ENCODE assay signal across 1 cellular context in genomic region chr17:55201609-55201932, GRCh38.
TF ChIP-seq lines count a peak whose summit lies in the region.

No MANE protein-coding gene starts in this region.

TF ChIP-seq in HepG2, 621 proteins besides CTCF, POLR2A, EP300 and RAD21 (continued from another document):
- TF ChIP-seq, protein P1, sequence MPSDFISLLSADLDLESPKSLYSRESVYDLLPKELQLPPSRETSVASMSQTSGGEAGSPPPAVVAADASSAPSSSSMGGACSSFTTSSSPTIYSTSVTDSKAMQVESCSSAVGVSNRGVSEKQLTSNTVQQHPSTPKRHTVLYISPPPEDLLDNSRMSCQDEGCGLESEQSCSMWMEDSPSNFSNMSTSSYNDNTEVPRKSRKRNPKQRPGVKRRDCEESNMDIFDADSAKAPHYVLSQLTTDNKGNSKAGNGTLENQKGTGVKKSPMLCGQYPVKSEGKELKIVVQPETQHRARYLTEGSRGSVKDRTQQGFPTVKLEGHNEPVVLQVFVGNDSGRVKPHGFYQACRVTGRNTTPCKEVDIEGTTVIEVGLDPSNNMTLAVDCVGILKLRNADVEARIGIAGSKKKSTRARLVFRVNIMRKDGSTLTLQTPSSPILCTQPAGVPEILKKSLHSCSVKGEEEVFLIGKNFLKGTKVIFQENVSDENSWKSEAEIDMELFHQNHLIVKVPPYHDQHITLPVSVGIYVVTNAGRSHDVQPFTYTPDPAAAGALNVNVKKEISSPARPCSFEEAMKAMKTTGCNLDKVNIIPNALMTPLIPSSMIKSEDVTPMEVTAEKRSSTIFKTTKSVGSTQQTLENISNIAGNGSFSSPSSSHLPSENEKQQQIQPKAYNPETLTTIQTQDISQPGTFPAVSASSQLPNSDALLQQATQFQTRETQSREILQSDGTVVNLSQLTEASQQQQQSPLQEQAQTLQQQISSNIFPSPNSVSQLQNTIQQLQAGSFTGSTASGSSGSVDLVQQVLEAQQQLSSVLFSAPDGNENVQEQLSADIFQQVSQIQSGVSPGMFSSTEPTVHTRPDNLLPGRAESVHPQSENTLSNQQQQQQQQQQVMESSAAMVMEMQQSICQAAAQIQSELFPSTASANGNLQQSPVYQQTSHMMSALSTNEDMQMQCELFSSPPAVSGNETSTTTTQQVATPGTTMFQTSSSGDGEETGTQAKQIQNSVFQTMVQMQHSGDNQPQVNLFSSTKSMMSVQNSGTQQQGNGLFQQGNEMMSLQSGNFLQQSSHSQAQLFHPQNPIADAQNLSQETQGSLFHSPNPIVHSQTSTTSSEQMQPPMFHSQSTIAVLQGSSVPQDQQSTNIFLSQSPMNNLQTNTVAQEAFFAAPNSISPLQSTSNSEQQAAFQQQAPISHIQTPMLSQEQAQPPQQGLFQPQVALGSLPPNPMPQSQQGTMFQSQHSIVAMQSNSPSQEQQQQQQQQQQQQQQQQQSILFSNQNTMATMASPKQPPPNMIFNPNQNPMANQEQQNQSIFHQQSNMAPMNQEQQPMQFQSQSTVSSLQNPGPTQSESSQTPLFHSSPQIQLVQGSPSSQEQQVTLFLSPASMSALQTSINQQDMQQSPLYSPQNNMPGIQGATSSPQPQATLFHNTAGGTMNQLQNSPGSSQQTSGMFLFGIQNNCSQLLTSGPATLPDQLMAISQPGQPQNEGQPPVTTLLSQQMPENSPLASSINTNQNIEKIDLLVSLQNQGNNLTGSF (CRISPR knock-in tag; IDR thresholded peaks at IDR 0.05), result no peak
